ENCODE assay signal across 19 cellular contexts in genomic region chr5:10021248-10021647, GRCh38.
DNase-seq lines count a peak whose midpoint lies in the region; ATAC-seq, FAIRE-seq and TF ChIP-seq lines count a peak whose summit lies in the region.
"Had no signal": no experiment of that assay in that cellular context is flagged by ENCODE, and none has a peak within 500 bp of the region (broad histone marks: within the 10 kb centered on the region; RNA-seq: fewer than 3 reads in every experiment).

No MANE protein-coding gene starts in this region.

- intact Hi-C loops in GM12878 (cut with micrococcal nuclease; ENCODE audit: unreplicated experiment), result no loop called here

- WGBS in GM12878 (ENCODE audit: insufficient coverage, insufficient replicate concordance, low lambda C conversion rate, missing lambda C conversion rate), result 0% methylated on average over 1 of the region's 1 CpG

- no peaks in the 10 kb centered on the region; the same call in 1 of the 2 replicates for H3K9me3 ChIP-seq in HEK293 (ENCODE audit: control insufficient read depth, insufficient read depth, low read depth, low read length)
- no peaks in the 10 kb centered on the region for H3K9me3 ChIP-seq in GM12878 (replicated peaks; ENCODE audit: control insufficient read depth, insufficient read depth, low read length)
- H3K9me3 ChIP-seq: HAP-1 had no signal

- H4K20me1 ChIP-seq in GM12878 (ENCODE audit: control insufficient read depth, insufficient read depth), result no peaks in the 10 kb centered on the region

- no peak overlapping the region for H3K4me2 ChIP-seq in GM12878 (ENCODE audit: control insufficient read depth, insufficient read depth)
- H3K4me2 ChIP-seq: SK-N-SH had no signal

- no peaks in the 10 kb centered on the region for H3K79me2 ChIP-seq in GM12878 (ENCODE audit: control insufficient read depth, insufficient read depth, low read length)

- no peaks in the 10 kb centered on the region for H3K27me3 ChIP-seq in GM12878 (replicated peaks in 1 of 2; ENCODE audit: control insufficient read depth in 2 of 2, insufficient read depth in 2 of 2, low read length in 1 of 2)

- FAIRE-seq in GM12878 (lab: Jason Lieb, UNC), result no peak

- BruUV-seq in GM12878 (replicated peaks; lab: Mats Ljungman, UMichigan), result no TSS peak

- CTCF ChIA-PET in HEK293 (lab: Yijun Ruan, JAX), result no interaction called here
- CTCF ChIA-PET in GM12878 (lab: Yijun Ruan, JAX), result no interaction called here

- H3K4me1 ChIP-seq in HEK293 (ENCODE audit: control insufficient read depth, insufficient read depth, low read length) (no peaks in the 10 kb centered on the region), GM12878 (ENCODE audit: control insufficient read depth, insufficient read depth, low read length) (no peaks in the 10 kb centered on the region)
- H3K4me1 ChIP-seq: HAP-1 had no signal

- H3K4me3 ChIP-seq in HEK293 (ENCODE audit: low read depth, low read length), result no peak overlapping the region
- H3K4me3 ChIP-seq in GM12878, result no peak overlapping the region
- no peak overlapping the region for H3K4me3 ChIP-seq in fibroblast of the aortic adventitia (ENCODE audit: low read depth, low read length)
- H3K4me3 ChIP-seq in retinal pigment epithelial cell (ENCODE audit: low read length), result no peak overlapping the region
- H3K4me3 ChIP-seq: HAP-1 had no signal

- POLR2A ChIA-PET in HEK293 (lab: Yijun Ruan, JAX) (no interaction called here), GM12878 (lab: Charles Lee) (no interaction called here)

- TF ChIP-seq RAD21 in GM12878 (IDR thresholded peaks at IDR 0.05; ENCODE audit: insufficient read depth, low read depth, low read length), result peak; percentile 37; the same call in 1 of the 2 replicates

- no peak for TF ChIP-seq POLR2A in GM12878 (IDR thresholded peaks at IDR 0.05; ENCODE audit: low read depth, low read length)

- H3K27ac ChIP-seq in HEK293 (ENCODE audit: extremely low read depth, low read depth, low read length) (no peak overlapping the region), GM12878 (ENCODE audit: control insufficient read depth, insufficient read depth) (no peak overlapping the region)

- no peak for TF ChIP-seq CTCF in HEK293 (tag by site-specific recombination; IDR thresholded peaks at IDR 0.05)
- peak in 1 of 3 experiments; percentile 1; a peak in 1 of 6 replicates for TF ChIP-seq CTCF in GM12878 (IDR thresholded peaks at IDR 0.05 in 2 of 3, conservative IDR thresholded peaks at IDR 0.05 in 1 of 3; ENCODE audit: control insufficient read depth in 2 of 3, extremely low read depth in 1 of 3, insufficient read depth in 1 of 3, low read depth in 3 of 3, low read length in 3 of 3)
- TF ChIP-seq CTCF in fibroblast of the aortic adventitia (IDR thresholded peaks at IDR 0.05; ENCODE audit: insufficient read depth, low read length), result peak; percentile 29
- TF ChIP-seq CTCF in retinal pigment epithelial cell (conservative IDR thresholded peaks at IDR 0.05; ENCODE audit: low read depth, low read length), result peak; percentile 26

- RAD21 ChIA-PET in GM12878 (lab: Charles Lee; ENCODE audit: unreplicated experiment), result interaction anchor here (1.0 kb wide), 1 partner anchor 169 kb away, joined by 3 read pairs; no protein-coding TSS in a partner anchor

- ATAC-seq in GM12878, result no peak
- ATAC-seq in GM21737 (IDR thresholded peaks at IDR 0.05; ENCODE audit: unreplicated experiment), result no peak
- ATAC-seq: Panc1 had no signal

- no peak overlapping the region for H2AFZ ChIP-seq in GM12878 (ENCODE audit: control insufficient read depth, low read depth, low read length)

- no peak overlapping the region for H3K9ac ChIP-seq in GM12878 (ENCODE audit: control insufficient read depth, insufficient read depth, low read length)
- H3K9ac ChIP-seq: SK-N-SH had no signal

- H3K36me3 ChIP-seq in HEK293 (ENCODE audit: control insufficient read depth in 2 of 2, insufficient read depth in 1 of 2, low read length in 2 of 2) (no peaks in the 10 kb centered on the region), GM12878 (ENCODE audit: control insufficient read depth in 2 of 2, insufficient read depth in 2 of 2, low read length in 1 of 2) (no peaks in the 10 kb centered on the region)
- H3K36me3 ChIP-seq: HAP-1 had no signal

- no peak for TF ChIP-seq EP300 in GM12878 (IDR thresholded peaks at IDR 0.05; ENCODE audit: borderline replicate concordance in 1 of 2, control insufficient read depth in 1 of 2, low read depth in 2 of 2, low read length in 2 of 2)

- SMC1A ChIA-PET in GM12878 (lab: Charles Lee; ENCODE audit: uncharacterized antibody, unreplicated experiment), result no interaction called here

- in situ Hi-C loops in GM12878 (cut with MboI), result no loop called here

- DNase-seq in GM12878 (ENCODE audit: low read depth, low spot score) (no peak), fibroblast of the aortic adventitia (ENCODE audit: low read depth) (no peak), retinal pigment epithelial cell (ENCODE audit: low read depth) (no peak), SK-N-DZ (ENCODE audit: low spot score) (no peak), amygdala (lab: John Stamatoyannopoulos, UW) (no peak)
- DNase-seq: ACHN; CD4-positive, CD25-positive, alpha-beta regulatory T cell; KBM-7; NCI-H1436; NCI-H2029 treated with DMSO at 0.1 percent for 48 hours; NCI-H2171 treated with DMSO at 0.1 percent for 48 hours; NCI-H446 treated with DMSO at 0.1 percent for 48 hours; NCI-H748 treated with DMSO at 0.1 percent for 48 hours; Right ventricle myocardium superior; SK-N-SH had no signal

TF ChIP-seq in HEK293, 187 proteins besides CTCF, POLR2A, EP300 and RAD21:
- TF ChIP-seq ZFP37 (tag by site-specific recombination; IDR thresholded peaks at IDR 0.05) (no peak), BCL6B (tag by site-specific recombination; IDR thresholded peaks at IDR 0.05) (no peak), SCRT1 (tag by site-specific recombination; IDR thresholded peaks at IDR 0.05; ENCODE audit: borderline replicate concordance) (no peak), ZNF654 (tag by site-specific recombination; IDR thresholded peaks at IDR 0.05; ENCODE audit: low read depth) (0 out of 2 replicates have a peak, but pooled peaks have one; percentile 3)

TF ChIP-seq in GM12878, 131 proteins besides CTCF, POLR2A, EP300 and RAD21:
- no peak for TF ChIP-seq MEF2A (IDR thresholded peaks at IDR 0.05; ENCODE audit: insufficient read depth, low read depth, low read length)
- TF ChIP-seq SMAD1 (IDR thresholded peaks at IDR 0.05; ENCODE audit: low read depth, partially characterized antibody), result no peak
- no peak for TF ChIP-seq MTA2 (IDR thresholded peaks at IDR 0.05; ENCODE audit: low read depth)
- TF ChIP-seq MYC (IDR thresholded peaks at IDR 0.05; ENCODE audit: insufficient read depth, insufficient read length, insufficient replicate concordance, low read length, severe bottlenecking), result no peak
